ENCODE assay signal across 1 cellular context in the genomic region with DNA sequence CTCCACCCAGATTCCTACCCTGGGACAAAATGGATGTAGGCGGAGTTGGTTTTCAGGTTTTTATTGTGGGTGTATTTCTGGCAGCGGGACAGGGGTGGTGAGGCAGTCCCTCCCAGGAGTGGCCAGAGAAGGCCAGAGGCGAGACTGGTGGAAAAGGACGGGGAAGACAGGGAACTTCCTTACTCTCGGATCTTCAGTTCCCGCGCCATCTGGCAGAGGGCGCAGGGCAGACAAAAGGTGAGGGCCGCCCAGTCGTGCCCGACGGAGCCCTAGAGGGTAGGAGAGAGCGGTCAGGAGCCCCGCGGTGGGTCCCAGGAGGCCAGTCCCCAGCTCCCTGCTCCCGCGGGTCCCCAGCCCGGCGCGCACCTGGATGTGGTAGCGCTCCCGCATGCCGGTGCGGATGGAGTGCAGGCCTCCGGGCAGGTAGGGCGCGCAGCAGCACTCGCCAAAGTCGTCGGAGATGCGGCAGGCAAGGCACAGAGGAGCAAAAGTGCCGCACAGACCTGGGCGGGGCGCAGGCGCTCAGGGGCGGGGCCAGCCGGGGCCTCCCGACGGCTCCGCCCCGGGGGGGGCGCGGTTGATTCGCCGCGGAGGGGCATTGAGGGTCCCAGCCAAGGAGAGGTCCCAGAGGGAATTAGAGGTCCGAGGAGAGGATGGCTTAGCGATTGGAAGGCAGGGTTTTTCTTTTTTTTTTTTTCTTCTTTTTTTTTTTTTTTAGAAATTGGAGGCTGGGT.
TF ChIP-seq lines count a peak whose summit lies in the region.

No MANE protein-coding gene starts in this region.

TF ChIP-seq in HepG2, 621 proteins besides CTCF, POLR2A, EP300 and RAD21 (continued from another document and continues in another):
- TF ChIP-seq, protein P1, sequence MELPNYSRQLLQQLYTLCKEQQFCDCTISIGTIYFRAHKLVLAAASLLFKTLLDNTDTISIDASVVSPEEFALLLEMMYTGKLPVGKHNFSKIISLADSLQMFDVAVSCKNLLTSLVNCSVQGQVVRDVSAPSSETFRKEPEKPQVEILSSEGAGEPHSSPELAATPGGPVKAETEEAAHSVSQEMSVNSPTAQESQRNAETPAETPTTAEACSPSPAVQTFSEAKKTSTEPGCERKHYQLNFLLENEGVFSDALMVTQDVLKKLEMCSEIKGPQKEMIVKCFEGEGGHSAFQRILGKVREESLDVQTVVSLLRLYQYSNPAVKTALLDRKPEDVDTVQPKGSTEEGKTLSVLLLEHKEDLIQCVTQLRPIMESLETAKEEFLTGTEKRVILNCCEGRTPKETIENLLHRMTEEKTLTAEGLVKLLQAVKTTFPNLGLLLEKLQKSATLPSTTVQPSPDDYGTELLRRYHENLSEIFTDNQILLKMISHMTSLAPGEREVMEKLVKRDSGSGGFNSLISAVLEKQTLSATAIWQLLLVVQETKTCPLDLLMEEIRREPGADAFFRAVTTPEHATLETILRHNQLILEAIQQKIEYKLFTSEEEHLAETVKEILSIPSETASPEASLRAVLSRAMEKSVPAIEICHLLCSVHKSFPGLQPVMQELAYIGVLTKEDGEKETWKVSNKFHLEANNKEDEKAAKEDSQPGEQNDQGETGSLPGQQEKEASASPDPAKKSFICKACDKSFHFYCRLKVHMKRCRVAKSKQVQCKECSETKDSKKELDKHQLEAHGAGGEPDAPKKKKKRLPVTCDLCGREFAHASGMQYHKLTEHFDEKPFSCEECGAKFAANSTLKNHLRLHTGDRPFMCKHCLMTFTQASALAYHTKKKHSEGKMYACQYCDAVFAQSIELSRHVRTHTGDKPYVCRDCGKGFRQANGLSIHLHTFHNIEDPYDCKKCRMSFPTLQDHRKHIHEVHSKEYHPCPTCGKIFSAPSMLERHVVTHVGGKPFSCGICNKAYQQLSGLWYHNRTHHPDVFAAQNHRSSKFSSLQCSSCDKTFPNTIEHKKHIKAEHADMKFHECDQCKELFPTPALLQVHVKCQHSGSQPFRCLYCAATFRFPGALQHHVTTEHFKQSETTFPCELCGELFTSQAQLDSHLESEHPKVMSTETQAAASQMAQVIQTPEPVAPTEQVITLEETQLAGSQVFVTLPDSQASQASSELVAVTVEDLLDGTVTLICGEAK (IDR thresholded peaks at IDR 0.05), result no peak
- TF ChIP-seq, protein P1 (CRISPR knock-in tag; IDR thresholded peaks at IDR 0.05), result no peak
- TF ChIP-seq, protein P2, sequence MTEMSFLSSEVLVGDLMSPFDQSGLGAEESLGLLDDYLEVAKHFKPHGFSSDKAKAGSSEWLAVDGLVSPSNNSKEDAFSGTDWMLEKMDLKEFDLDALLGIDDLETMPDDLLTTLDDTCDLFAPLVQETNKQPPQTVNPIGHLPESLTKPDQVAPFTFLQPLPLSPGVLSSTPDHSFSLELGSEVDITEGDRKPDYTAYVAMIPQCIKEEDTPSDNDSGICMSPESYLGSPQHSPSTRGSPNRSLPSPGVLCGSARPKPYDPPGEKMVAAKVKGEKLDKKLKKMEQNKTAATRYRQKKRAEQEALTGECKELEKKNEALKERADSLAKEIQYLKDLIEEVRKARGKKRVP (CRISPR knock-in tag; IDR thresholded peaks at IDR 0.05), result no peak
- TF ChIP-seq ZNF713 (CRISPR knock-in tag; IDR thresholded peaks at IDR 0.05) (no peak), ZNF335 (CRISPR knock-in tag; IDR thresholded peaks at IDR 0.05) (no peak), NFE2 (CRISPR knock-in tag; IDR thresholded peaks at IDR 0.05) (no peak), PHF21A (CRISPR knock-in tag; IDR thresholded peaks at IDR 0.05) (peak; percentile 52; the same call in 1 of the 2 replicates), RARG (CRISPR knock-in tag; IDR thresholded peaks at IDR 0.05; ENCODE audit: low read depth) (no peak), ZNF430 (CRISPR knock-in tag; IDR thresholded peaks at IDR 0.05) (peak; percentile 35; the same call in 1 of the 2 replicates), ZNF773 (CRISPR knock-in tag; IDR thresholded peaks at IDR 0.05; ENCODE audit: borderline replicate concordance) (no peak), PLRG1 (conservative IDR thresholded peaks at IDR 0.05) (no peak), SIN3A (IDR thresholded peaks at IDR 0.05; ENCODE audit: borderline replicate concordance, low read depth, low read length) (no peak), ATF1 (CRISPR knock-in tag; IDR thresholded peaks at IDR 0.05) (no peak), TRIM24 (CRISPR knock-in tag; IDR thresholded peaks at IDR 0.05) (no peak), MATR3 (CRISPR knock-in tag; IDR thresholded peaks at IDR 0.05) (no peak), ZNF619 (CRISPR knock-in tag; IDR thresholded peaks at IDR 0.05) (no peak), SNAI1 (CRISPR knock-in tag; IDR thresholded peaks at IDR 0.05; ENCODE audit: borderline replicate concordance) (no peak), ZNF264 (CRISPR knock-in tag; IDR thresholded peaks at IDR 0.05) (no peak), ZNF205 (CRISPR knock-in tag; IDR thresholded peaks at IDR 0.05) (peak; percentile 25; the same call in 1 of the 2 replicates), NCOR1 (IDR thresholded peaks at IDR 0.05; ENCODE audit: borderline replicate concordance, low read length) (no peak), KLF11 (CRISPR knock-in tag; IDR thresholded peaks at IDR 0.05) (no peak), CCDC6 (CRISPR knock-in tag; IDR thresholded peaks at IDR 0.05) (no peak)
- TF ChIP-seq, protein P3, sequence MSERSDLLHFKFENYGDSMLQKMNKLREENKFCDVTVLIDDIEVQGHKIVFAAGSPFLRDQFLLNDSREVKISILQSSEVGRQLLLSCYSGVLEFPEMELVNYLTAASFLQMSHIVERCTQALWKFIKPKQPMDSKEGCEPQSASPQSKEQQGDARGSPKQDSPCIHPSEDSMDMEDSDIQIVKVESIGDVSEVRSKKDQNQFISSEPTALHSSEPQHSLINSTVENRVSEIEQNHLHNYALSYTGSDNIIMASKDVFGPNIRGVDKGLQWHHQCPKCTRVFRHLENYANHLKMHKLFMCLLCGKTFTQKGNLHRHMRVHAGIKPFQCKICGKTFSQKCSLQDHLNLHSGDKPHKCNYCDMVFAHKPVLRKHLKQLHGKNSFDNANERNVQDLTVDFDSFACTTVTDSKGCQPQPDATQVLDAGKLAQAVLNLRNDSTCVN (CRISPR knock-in tag; IDR thresholded peaks at IDR 0.05; ENCODE audit: borderline replicate concordance), result no peak; the same call in 1 of the 2 replicates
- TF ChIP-seq, protein P4, sequence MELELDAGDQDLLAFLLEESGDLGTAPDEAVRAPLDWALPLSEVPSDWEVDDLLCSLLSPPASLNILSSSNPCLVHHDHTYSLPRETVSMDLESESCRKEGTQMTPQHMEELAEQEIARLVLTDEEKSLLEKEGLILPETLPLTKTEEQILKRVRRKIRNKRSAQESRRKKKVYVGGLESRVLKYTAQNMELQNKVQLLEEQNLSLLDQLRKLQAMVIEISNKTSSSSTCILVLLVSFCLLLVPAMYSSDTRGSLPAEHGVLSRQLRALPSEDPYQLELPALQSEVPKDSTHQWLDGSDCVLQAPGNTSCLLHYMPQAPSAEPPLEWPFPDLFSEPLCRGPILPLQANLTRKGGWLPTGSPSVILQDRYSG (CRISPR knock-in tag; IDR thresholded peaks at IDR 0.05), result no peak
- TF ChIP-seq, protein P5, sequence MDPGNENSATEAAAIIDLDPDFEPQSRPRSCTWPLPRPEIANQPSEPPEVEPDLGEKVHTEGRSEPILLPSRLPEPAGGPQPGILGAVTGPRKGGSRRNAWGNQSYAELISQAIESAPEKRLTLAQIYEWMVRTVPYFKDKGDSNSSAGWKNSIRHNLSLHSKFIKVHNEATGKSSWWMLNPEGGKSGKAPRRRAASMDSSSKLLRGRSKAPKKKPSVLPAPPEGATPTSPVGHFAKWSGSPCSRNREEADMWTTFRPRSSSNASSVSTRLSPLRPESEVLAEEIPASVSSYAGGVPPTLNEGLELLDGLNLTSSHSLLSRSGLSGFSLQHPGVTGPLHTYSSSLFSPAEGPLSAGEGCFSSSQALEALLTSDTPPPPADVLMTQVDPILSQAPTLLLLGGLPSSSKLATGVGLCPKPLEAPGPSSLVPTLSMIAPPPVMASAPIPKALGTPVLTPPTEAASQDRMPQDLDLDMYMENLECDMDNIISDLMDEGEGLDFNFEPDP (CRISPR knock-in tag; conservative IDR thresholded peaks at IDR 0.05), result no peak
- TF ChIP-seq, protein P6, sequence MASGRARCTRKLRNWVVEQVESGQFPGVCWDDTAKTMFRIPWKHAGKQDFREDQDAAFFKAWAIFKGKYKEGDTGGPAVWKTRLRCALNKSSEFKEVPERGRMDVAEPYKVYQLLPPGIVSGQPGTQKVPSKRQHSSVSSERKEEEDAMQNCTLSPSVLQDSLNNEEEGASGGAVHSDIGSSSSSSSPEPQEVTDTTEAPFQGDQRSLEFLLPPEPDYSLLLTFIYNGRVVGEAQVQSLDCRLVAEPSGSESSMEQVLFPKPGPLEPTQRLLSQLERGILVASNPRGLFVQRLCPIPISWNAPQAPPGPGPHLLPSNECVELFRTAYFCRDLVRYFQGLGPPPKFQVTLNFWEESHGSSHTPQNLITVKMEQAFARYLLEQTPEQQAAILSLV (CRISPR knock-in tag; IDR thresholded peaks at IDR 0.05; ENCODE audit: borderline replicate concordance), result no peak
- TF ChIP-seq, protein P7, sequence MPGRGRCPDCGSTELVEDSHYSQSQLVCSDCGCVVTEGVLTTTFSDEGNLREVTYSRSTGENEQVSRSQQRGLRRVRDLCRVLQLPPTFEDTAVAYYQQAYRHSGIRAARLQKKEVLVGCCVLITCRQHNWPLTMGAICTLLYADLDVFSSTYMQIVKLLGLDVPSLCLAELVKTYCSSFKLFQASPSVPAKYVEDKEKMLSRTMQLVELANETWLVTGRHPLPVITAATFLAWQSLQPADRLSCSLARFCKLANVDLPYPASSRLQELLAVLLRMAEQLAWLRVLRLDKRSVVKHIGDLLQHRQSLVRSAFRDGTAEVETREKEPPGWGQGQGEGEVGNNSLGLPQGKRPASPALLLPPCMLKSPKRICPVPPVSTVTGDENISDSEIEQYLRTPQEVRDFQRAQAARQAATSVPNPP (CRISPR knock-in tag; IDR thresholded peaks at IDR 0.05), result no peak
- TF ChIP-seq, protein P8, sequence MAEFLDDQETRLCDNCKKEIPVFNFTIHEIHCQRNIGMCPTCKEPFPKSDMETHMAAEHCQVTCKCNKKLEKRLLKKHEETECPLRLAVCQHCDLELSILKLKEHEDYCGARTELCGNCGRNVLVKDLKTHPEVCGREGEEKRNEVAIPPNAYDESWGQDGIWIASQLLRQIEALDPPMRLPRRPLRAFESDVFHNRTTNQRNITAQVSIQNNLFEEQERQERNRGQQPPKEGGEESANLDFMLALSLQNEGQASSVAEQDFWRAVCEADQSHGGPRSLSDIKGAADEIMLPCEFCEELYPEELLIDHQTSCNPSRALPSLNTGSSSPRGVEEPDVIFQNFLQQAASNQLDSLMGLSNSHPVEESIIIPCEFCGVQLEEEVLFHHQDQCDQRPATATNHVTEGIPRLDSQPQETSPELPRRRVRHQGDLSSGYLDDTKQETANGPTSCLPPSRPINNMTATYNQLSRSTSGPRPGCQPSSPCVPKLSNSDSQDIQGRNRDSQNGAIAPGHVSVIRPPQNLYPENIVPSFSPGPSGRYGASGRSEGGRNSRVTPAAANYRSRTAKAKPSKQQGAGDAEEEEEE (CRISPR knock-in tag; IDR thresholded peaks at IDR 0.05; ENCODE audit: borderline replicate concordance), result no peak
- TF ChIP-seq, protein P9, sequence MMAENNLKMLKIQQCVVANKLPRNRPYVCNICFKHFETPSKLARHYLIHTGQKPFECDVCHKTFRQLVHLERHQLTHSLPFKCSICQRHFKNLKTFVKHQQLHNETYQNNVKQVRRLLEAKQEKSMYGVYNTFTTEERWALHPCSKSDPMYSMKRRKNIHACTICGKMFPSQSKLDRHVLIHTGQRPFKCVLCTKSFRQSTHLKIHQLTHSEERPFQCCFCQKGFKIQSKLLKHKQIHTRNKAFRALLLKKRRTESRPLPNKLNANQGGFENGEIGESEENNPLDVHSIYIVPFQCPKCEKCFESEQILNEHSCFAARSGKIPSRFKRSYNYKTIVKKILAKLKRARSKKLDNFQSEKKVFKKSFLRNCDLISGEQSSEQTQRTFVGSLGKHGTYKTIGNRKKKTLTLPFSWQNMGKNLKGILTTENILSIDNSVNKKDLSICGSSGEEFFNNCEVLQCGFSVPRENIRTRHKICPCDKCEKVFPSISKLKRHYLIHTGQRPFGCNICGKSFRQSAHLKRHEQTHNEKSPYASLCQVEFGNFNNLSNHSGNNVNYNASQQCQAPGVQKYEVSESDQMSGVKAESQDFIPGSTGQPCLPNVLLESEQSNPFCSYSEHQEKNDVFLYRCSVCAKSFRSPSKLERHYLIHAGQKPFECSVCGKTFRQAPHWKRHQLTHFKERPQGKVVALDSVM (CRISPR knock-in tag; IDR thresholded peaks at IDR 0.05), result peak; percentile 21; the same call in 1 of the 2 replicates
- TF ChIP-seq, protein P10, sequence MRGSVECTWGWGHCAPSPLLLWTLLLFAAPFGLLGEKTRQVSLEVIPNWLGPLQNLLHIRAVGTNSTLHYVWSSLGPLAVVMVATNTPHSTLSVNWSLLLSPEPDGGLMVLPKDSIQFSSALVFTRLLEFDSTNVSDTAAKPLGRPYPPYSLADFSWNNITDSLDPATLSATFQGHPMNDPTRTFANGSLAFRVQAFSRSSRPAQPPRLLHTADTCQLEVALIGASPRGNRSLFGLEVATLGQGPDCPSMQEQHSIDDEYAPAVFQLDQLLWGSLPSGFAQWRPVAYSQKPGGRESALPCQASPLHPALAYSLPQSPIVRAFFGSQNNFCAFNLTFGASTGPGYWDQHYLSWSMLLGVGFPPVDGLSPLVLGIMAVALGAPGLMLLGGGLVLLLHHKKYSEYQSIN (CRISPR knock-in tag; IDR thresholded peaks at IDR 0.05; ENCODE audit: borderline replicate concordance), result no peak
